In the genomic region with DNA sequence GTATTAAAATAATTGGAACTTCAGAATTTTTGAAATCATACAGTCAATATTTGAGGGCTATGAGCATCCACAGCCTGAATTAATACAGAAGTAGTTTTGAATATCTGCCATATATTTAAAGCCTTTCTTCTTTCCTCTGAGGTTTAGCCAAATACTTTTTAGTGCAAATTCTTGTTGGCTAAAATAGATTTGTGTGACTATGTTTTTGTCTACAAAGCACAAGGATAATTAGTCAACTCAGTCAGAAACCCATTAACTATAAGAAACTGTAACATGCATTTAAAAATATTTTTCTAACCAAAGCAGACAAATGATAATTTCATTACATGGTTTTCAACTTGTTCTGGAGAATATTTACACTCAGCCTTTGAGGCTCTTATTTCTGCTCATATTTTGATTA, we compare ENCODE assay signal across 40 cellular contexts.
"Had no signal": no experiment of that assay in that cellular context is flagged by ENCODE, and none has a peak within 500 bp of the region (broad histone marks: within the 10 kb centered on the region; RNA-seq: fewer than 3 reads in every experiment).

No MANE protein-coding gene starts in this region.

- H3K27ac Mint-ChIP-seq: activated naive CD4-positive, alpha-beta T cell treated with anti-CD3 and anti-CD28 coated beads for 36 hours; activated naive CD4-positive, alpha-beta T cell treated with anti-CD3 and anti-CD28 coated beads, Interleukin-2, amount 10 ng/mL, durations not matched to agents 7 days and 5 days; activated naive CD4-positive, alpha-beta T cell treated with anti-CD3 and anti-CD28 coated beads, Interleukin-2, amount 50 U/mL, for 24 hours; activated naive CD4-positive, alpha-beta T cell treated with anti-CD3 and anti-CD28 coated beads, Interleukin-2, amount 50 U/mL, for 72 hours; activated naive CD8-positive, alpha-beta T cell; activated naive CD8-positive, alpha-beta T cell treated with anti-CD3 and anti-CD28 coated beads for 36 hours; activated naive CD8-positive, alpha-beta T cell treated with anti-CD3 and anti-CD28 coated beads, Interleukin-2, amount 10 ng/mL, durations not matched to agents 7 days and 5 days; activated naive CD8-positive, alpha-beta T cell treated with anti-CD3 and anti-CD28 coated beads, Interleukin-2, amount 50 U/mL, for 24 hours; activated T-cell treated with anti-CD3 and anti-CD28 coated beads, Interleukin-2, amount 50 U/mL, for 24 hours; activated T-cell treated with anti-CD3 and anti-CD28 coated beads, Interleukin-2, amount 50 U/mL, for 72 hours; activated T-helper 1 cell treated with anti-CD3 and anti-CD28 coated beads, Interleukin-12 subunit alpha, Interleukin-12 subunit beta, Interleukin-2, Interleukin-4 antibody, amounts not matched to agents 30 ng/mL and 10 ng/mL and 1 ng/mL, durations not matched to agents 14 hours and 24 hours and 36 hours; activated T-helper 17 cell treated with anti-CD3 and anti-CD28 coated beads, Interleukin-2, amount 50 U/mL, for 72 hours; activated T-helper 2 cell treated with anti-CD3 and anti-CD28 coated beads, Interferon-gamma antibody, Interleukin-2, Interleukin-4, amounts not matched to agents 10 μg/mL and 5 μg/mL and 100 μg/mL, durations not matched to agents 14 hours and 24 hours and 36 hours; brain had no signal

- H3K4me3 ChIP-seq: adrenal gland, ascending aorta, body of pancreas, breast epithelium, cardiac muscle cell had no signal

- H3K4me1 ChIP-seq: adrenal gland, body of pancreas, breast epithelium had no signal

- DNase-seq: activated effector memory CD4-positive, alpha-beta T cell treated with anti-CD3 and anti-CD28 coated beads, Interleukin-2, amount 50 U/mL, for 16 hours; activated effector memory CD4-positive, alpha-beta T cell treated with Interleukin-2 at 50 U/mL for 16 hours; activated gamma-delta T cell; activated gamma-delta T cell treated with Interleukin-2 at 50 U/mL for 16 hours; activated naive CD4-positive, alpha-beta T cell; activated naive CD4-positive, alpha-beta T cell treated with anti-CD3 and anti-CD28 coated beads for 36 hours; activated naive CD4-positive, alpha-beta T cell treated with anti-CD3 and anti-CD28 coated beads, Interleukin-2, amount 10 ng/mL, durations not matched to agents 7 days and 5 days; activated naive CD4-positive, alpha-beta T cell treated with anti-CD3 and anti-CD28 coated beads, Interleukin-2, amount 50 U/mL, for 16 hours; activated naive CD4-positive, alpha-beta T cell treated with Interleukin-2 at 50 U/mL for 16 hours; activated naive CD8-positive, alpha-beta T cell treated with anti-CD3 and anti-CD28 coated beads for 36 hours; activated naive CD8-positive, alpha-beta T cell treated with anti-CD3 and anti-CD28 coated beads, Interleukin-2, amount 10 ng/mL, durations not matched to agents 7 days and 5 days; activated naive CD8-positive, alpha-beta T cell treated with anti-CD3 and anti-CD28 coated beads, Interleukin-2, amount 50 U/mL, for 24 hours; activated T-cell treated with anti-CD3 and anti-CD28 coated beads for 4 hours; activated T-cell treated with anti-CD3 and anti-CD28 coated beads, Interleukin-2, amount 50 U/mL, for 1 hour; activated T-cell treated with anti-CD3 and anti-CD28 coated beads, Interleukin-2, amount 50 U/mL, for 24 hours; activated T-cell treated with anti-CD3 and anti-CD28 coated beads, Interleukin-2, amount 50 U/mL, for 4 hours; activated T-cell treated with anti-CD3 and anti-CD28 coated beads, Interleukin-2, amount 50 U/mL, for 48 hours; activated T-cell treated with anti-CD3 and anti-CD28 coated beads, Interleukin-2, amount 50 U/mL, for 72 hours; adrenal gland; amniotic stem cell; amygdala; anterior cingulate cortex; aorta; body of pancreas; brain microvascular endothelial cell; caudate nucleus; central memory CD4-positive, alpha-beta T cell; cerebellar nuclear complex had no signal

- H3K4me3 Mint-ChIP-seq: activated naive CD4-positive, alpha-beta T cell treated with anti-CD3 and anti-CD28 coated beads for 36 hours; activated naive CD4-positive, alpha-beta T cell treated with anti-CD3 and anti-CD28 coated beads, Interleukin-2, amount 10 ng/mL, durations not matched to agents 7 days and 5 days; activated naive CD4-positive, alpha-beta T cell treated with anti-CD3 and anti-CD28 coated beads, Interleukin-2, amount 50 U/mL, for 24 hours; activated naive CD8-positive, alpha-beta T cell; activated naive CD8-positive, alpha-beta T cell treated with anti-CD3 and anti-CD28 coated beads for 36 hours; activated naive CD8-positive, alpha-beta T cell treated with anti-CD3 and anti-CD28 coated beads, Interleukin-2, amount 10 ng/mL, durations not matched to agents 7 days and 5 days; activated naive CD8-positive, alpha-beta T cell treated with anti-CD3 and anti-CD28 coated beads, Interleukin-2, amount 50 U/mL, for 24 hours; activated T-cell treated with anti-CD3 and anti-CD28 coated beads, Interleukin-2, amount 50 U/mL, for 24 hours; activated T-cell treated with anti-CD3 and anti-CD28 coated beads, Interleukin-2, amount 50 U/mL, for 4 hours; activated T-cell treated with anti-CD3 and anti-CD28 coated beads, Interleukin-2, amount 50 U/mL, for 72 hours; activated T-helper 1 cell treated with anti-CD3 and anti-CD28 coated beads, Interleukin-12 subunit alpha, Interleukin-12 subunit beta, Interleukin-2, Interleukin-4 antibody, amounts not matched to agents 30 ng/mL and 10 ng/mL and 1 ng/mL, durations not matched to agents 14 hours and 24 hours and 36 hours; activated T-helper 17 cell treated with anti-CD3 and anti-CD28 coated beads, Interleukin-2, amount 50 U/mL, for 72 hours; brain; central memory CD8-positive, alpha-beta T cell had no signal

- FAIRE-seq: bronchial epithelial cell had no signal

- H3K36me3 Mint-ChIP-seq: activated naive CD4-positive, alpha-beta T cell treated with anti-CD3 and anti-CD28 coated beads, Interleukin-2, amount 10 ng/mL, durations not matched to agents 7 days and 5 days; activated naive CD4-positive, alpha-beta T cell treated with anti-CD3 and anti-CD28 coated beads, Interleukin-2, amount 50 U/mL, for 24 hours; activated naive CD4-positive, alpha-beta T cell treated with anti-CD3 and anti-CD28 coated beads, Interleukin-2, amount 50 U/mL, for 72 hours; activated naive CD8-positive, alpha-beta T cell; activated naive CD8-positive, alpha-beta T cell treated with anti-CD3 and anti-CD28 coated beads for 36 hours; activated naive CD8-positive, alpha-beta T cell treated with anti-CD3 and anti-CD28 coated beads, Interleukin-2, amount 10 ng/mL, durations not matched to agents 7 days and 5 days; brain had no signal

- H3K27me3 ChIP-seq: adrenal gland, ascending aorta, body of pancreas, brain microvascular endothelial cell, breast epithelium, cardiac muscle cell had no signal

- H3K9me3 ChIP-seq: ascending aorta, body of pancreas, breast epithelium had no signal

- H3K4me1 Mint-ChIP-seq: activated naive CD4-positive, alpha-beta T cell treated with anti-CD3 and anti-CD28 coated beads, Interleukin-2, amount 10 ng/mL, durations not matched to agents 7 days and 5 days; activated naive CD4-positive, alpha-beta T cell treated with anti-CD3 and anti-CD28 coated beads, Interleukin-2, amount 50 U/mL, for 24 hours; activated naive CD8-positive, alpha-beta T cell treated with anti-CD3 and anti-CD28 coated beads for 36 hours; activated naive CD8-positive, alpha-beta T cell treated with anti-CD3 and anti-CD28 coated beads, Interleukin-2, amount 10 ng/mL, durations not matched to agents 7 days and 5 days; activated naive CD8-positive, alpha-beta T cell treated with anti-CD3 and anti-CD28 coated beads, Interleukin-2, amount 50 U/mL, for 24 hours; activated T-helper 17 cell treated with anti-CD3 and anti-CD28 coated beads, Interleukin-2, amount 50 U/mL, for 72 hours; brain; central memory CD8-positive, alpha-beta T cell had no signal

- H3K27me3 Mint-ChIP-seq: activated naive CD4-positive, alpha-beta T cell treated with anti-CD3 and anti-CD28 coated beads, Interleukin-2, amount 10 ng/mL, durations not matched to agents 7 days and 5 days; activated naive CD4-positive, alpha-beta T cell treated with anti-CD3 and anti-CD28 coated beads, Interleukin-2, amount 50 U/mL, for 24 hours; activated naive CD8-positive, alpha-beta T cell; activated T-helper 17 cell treated with anti-CD3 and anti-CD28 coated beads, Interleukin-2, amount 50 U/mL, for 72 hours; brain had no signal

- H3K9me3 Mint-ChIP-seq: activated naive CD4-positive, alpha-beta T cell treated with anti-CD3 and anti-CD28 coated beads for 36 hours; activated naive CD4-positive, alpha-beta T cell treated with anti-CD3 and anti-CD28 coated beads, Interleukin-2, amount 10 ng/mL, durations not matched to agents 7 days and 5 days; activated naive CD4-positive, alpha-beta T cell treated with anti-CD3 and anti-CD28 coated beads, Interleukin-2, amount 50 U/mL, for 24 hours; activated naive CD4-positive, alpha-beta T cell treated with anti-CD3 and anti-CD28 coated beads, Interleukin-2, amount 50 U/mL, for 72 hours; activated naive CD8-positive, alpha-beta T cell treated with anti-CD3 and anti-CD28 coated beads for 36 hours; activated naive CD8-positive, alpha-beta T cell treated with anti-CD3 and anti-CD28 coated beads, Interleukin-2, amount 10 ng/mL, durations not matched to agents 7 days and 5 days; activated naive CD8-positive, alpha-beta T cell treated with anti-CD3 and anti-CD28 coated beads, Interleukin-2, amount 50 U/mL, for 24 hours; activated T-cell treated with anti-CD3 and anti-CD28 coated beads, Interleukin-2, amount 50 U/mL, for 24 hours; activated T-cell treated with anti-CD3 and anti-CD28 coated beads, Interleukin-2, amount 50 U/mL, for 4 hours; activated T-cell treated with anti-CD3 and anti-CD28 coated beads, Interleukin-2, amount 50 U/mL, for 72 hours; activated T-helper 1 cell treated with anti-CD3 and anti-CD28 coated beads, Interleukin-12 subunit alpha, Interleukin-12 subunit beta, Interleukin-2, Interleukin-4 antibody, amounts not matched to agents 30 ng/mL and 10 ng/mL and 1 ng/mL, durations not matched to agents 14 hours and 24 hours and 36 hours; activated T-helper 17 cell treated with anti-CD3 and anti-CD28 coated beads, Interleukin-2, amount 50 U/mL, for 72 hours; activated T-helper 2 cell treated with anti-CD3 and anti-CD28 coated beads, Interferon-gamma antibody, Interleukin-2, Interleukin-4, amounts not matched to agents 10 μg/mL and 5 μg/mL and 100 μg/mL, durations not matched to agents 14 hours and 24 hours and 36 hours; brain had no signal

- H3K27ac ChIP-seq: adrenal gland, body of pancreas, brain microvascular endothelial cell, breast epithelium, cardiac muscle cell had no signal

- H3K36me3 ChIP-seq: adrenal gland, brain microvascular endothelial cell, breast epithelium had no signal
